Comparison of ENCODE assay signal across 8 cellular contexts in the genomic region with DNA sequence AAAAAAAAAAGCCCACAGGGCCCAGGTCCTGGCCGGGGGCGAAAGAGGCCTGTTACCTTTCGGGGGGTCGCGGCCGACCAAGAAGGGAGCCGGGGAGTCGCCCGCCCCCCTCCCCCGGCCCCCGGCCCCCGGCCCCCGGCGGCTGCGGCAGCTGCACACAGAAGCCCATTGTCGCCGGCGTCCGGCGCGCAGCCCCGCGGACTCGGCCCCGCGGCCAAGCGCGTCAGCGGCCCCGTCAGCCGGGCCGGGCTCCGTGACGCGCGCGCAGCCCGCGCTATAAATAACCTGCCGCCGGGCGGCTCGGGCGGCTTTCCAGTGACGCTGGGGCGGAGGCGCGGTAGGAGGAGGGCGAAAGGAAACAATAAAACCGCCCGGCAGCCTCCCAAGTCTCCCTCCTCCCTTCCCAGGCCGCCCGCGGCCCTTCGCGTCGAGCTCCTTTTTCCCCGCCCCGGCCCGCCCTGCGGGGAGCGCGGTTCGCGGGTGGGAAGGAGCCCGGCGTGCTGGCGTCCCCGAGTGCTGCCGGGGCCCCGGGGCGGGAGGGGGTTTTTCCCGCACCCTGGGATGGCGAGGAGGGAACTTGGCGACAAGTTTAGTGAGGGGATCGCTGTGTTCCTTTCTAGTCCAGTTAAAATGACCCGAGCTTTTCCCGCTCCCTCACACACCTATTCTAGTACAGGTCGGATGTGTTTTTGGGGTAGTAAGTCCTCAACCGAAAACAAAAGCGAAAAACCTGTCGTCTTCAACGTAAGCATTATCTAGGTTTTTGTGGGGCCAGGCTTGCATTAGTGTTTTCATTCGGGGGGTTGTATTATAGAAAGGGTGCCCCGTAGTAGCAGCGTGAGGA. TPM values are rescaled to one million over a fixed set of nuclear protein-coding genes. Genes with fewer than 3 reads are reported as not detected.
DNase-seq lines count a peak whose midpoint lies in the region; ATAC-seq and TF ChIP-seq lines count a peak whose summit lies in the region.

No MANE protein-coding gene starts in this region.

- no peaks in the 10 kb centered on the region for H3K9me3 Mint-ChIP-seq in stimulated activated naive CD8-positive, alpha-beta T cell treated with anti-CD3 and anti-CD28 coated beads, Interleukin-15, Interleukin-2, amounts not matched to agents 100 ng/mL and 50 ng/mL, for 24 hours

- peaks cover 18% of the 10 kb centered on the region for H3F3A ChIP-seq in DOHH2 (ENCODE audit: control insufficient read depth, insufficient read depth)
- H3F3A ChIP-seq in neural cell (ENCODE audit: insufficient read depth, low read length, poor library complexity, severe bottlenecking), result peaks cover 8% of the 10 kb centered on the region

- H4K20me1 ChIP-seq in DOHH2 (ENCODE audit: control insufficient read depth, insufficient read depth, low read depth, low read length) (no peaks in the 10 kb centered on the region), neural cell (ENCODE audit: insufficient read depth) (no peaks in the 10 kb centered on the region)

- no peaks in the 10 kb centered on the region for H3K79me2 ChIP-seq in DOHH2 (ENCODE audit: control insufficient read depth, low read length)
- H3K79me2 ChIP-seq in neural cell (replicated peaks; ENCODE audit: insufficient read depth, low read length), result no peaks in the 10 kb centered on the region

- H2AFZ ChIP-seq in neural cell (ENCODE audit: low read depth, low read length), result peak overlapping the region; percentile 49

- H3K4me2 ChIP-seq in DOHH2 (ENCODE audit: low read length) (peak overlapping the region; percentile 87), neural cell (ENCODE audit: low read length) (peak overlapping the region; percentile 82)

- no peaks in the 10 kb centered on the region for H3K9me2 ChIP-seq in DOHH2 (replicated peaks; ENCODE audit: control insufficient read depth, low read length)
- no peaks in the 10 kb centered on the region for H3K9me2 ChIP-seq in neural cell (ENCODE audit: insufficient read depth, low read length)

- H3K4me3 ChIP-seq in DOHH2 (ENCODE audit: low read length) (peak overlapping the region; percentile 95), neural cell (ENCODE audit: low read length) (peak overlapping the region; percentile 75)

- peak overlapping the region; percentile 66 for H3K9ac ChIP-seq in neural cell (ENCODE audit: low read length)

- in situ Hi-C loops in KBM-7 (cut with MboI; ENCODE audit: low pct_unique_long_range_greater_than_20kb, low sequenced_read_pairs), result loop anchor here (25.0 kb wide), 1 partner anchor 245 kb away; no protein-coding TSS in a partner anchor

- peak overlapping the region; percentile 95 for H3K27ac Mint-ChIP-seq in stimulated activated naive CD8-positive, alpha-beta T cell treated with anti-CD3 and anti-CD28 coated beads, Interleukin-15, Interleukin-2, amounts not matched to agents 100 ng/mL and 50 ng/mL, for 24 hours

- peak; percentile 93 for DNase-seq in KBM-7
- DNase-seq in RPMI8226, result peak; percentile 95
- DNase-seq in activated effector memory CD4-positive, alpha-beta T cell treated with anti-CD3 and anti-CD28 coated beads, Interleukin-2, amount 50 U/mL, for 16 hours, result peak; percentile 95
- DNase-seq in fibroblast of the conjunctiva (ENCODE audit: low read depth), result peak; percentile 84

- H3K36me3 ChIP-seq in DOHH2 (ENCODE audit: control insufficient read depth, low read length), result no peaks in the 10 kb centered on the region
- no peaks in the 10 kb centered on the region for H3K36me3 ChIP-seq in neural cell (ENCODE audit: insufficient read depth, low read length)

- ATAC-seq in GM21786 (IDR thresholded peaks at IDR 0.05; ENCODE audit: unreplicated experiment), result peak; percentile 41

- H3K4me3 Mint-ChIP-seq in stimulated activated naive CD8-positive, alpha-beta T cell treated with anti-CD3 and anti-CD28 coated beads, Interleukin-15, Interleukin-2, amounts not matched to agents 100 ng/mL and 50 ng/mL, for 24 hours, result peak overlapping the region; percentile 86

- H3K27me3 ChIP-seq in DOHH2 (ENCODE audit: control insufficient read depth, low read length), result peaks cover 42% of the 10 kb centered on the region
- H3K27me3 ChIP-seq in neural cell (ENCODE audit: insufficient read depth, low read depth, low read length), result peaks cover 29% of the 10 kb centered on the region

- H3K9me3 ChIP-seq in DOHH2 (ENCODE audit: control insufficient read depth, insufficient read depth, low read length) (no peaks in the 10 kb centered on the region), neural cell (ENCODE audit: low read length) (no peaks in the 10 kb centered on the region)

- H3K27ac ChIP-seq in DOHH2 (ENCODE audit: low read depth, low read length) (peak overlapping the region; percentile 59), neural cell (ENCODE audit: low read length) (no peak overlapping the region)

- H3K36me3 Mint-ChIP-seq in stimulated activated naive CD8-positive, alpha-beta T cell treated with anti-CD3 and anti-CD28 coated beads, Interleukin-15, Interleukin-2, amounts not matched to agents 100 ng/mL and 50 ng/mL, for 24 hours (ENCODE audit: low read depth), result peaks cover 3% of the 10 kb centered on the region

- no peak for TF ChIP-seq CTCF in DOHH2 (IDR thresholded peaks at IDR 0.05; ENCODE audit: low read depth, low read length, poor library complexity, severe bottlenecking)
- no peak for TF ChIP-seq CTCF in neural cell (IDR thresholded peaks at IDR 0.05; ENCODE audit: poor library complexity, severe bottlenecking)

- TF ChIP-seq EP300 in neural cell (conservative IDR thresholded peaks at IDR 0.05; ENCODE audit: poor library complexity, severe bottlenecking), result no peak

- no peak for TF ChIP-seq RAD21 in neural cell (conservative IDR thresholded peaks at IDR 0.05)

- H3K27me3 Mint-ChIP-seq in stimulated activated naive CD8-positive, alpha-beta T cell treated with anti-CD3 and anti-CD28 coated beads, Interleukin-15, Interleukin-2, amounts not matched to agents 100 ng/mL and 50 ng/mL, for 24 hours, result no peaks in the 10 kb centered on the region

- peaks cover 60% of the 10 kb centered on the region for H3K4me1 Mint-ChIP-seq in stimulated activated naive CD8-positive, alpha-beta T cell treated with anti-CD3 and anti-CD28 coated beads, Interleukin-15, Interleukin-2, amounts not matched to agents 100 ng/mL and 50 ng/mL, for 24 hours (ENCODE audit: low read depth)

- H3K4me1 ChIP-seq in DOHH2 (ENCODE audit: control insufficient read depth, low read length), result peaks cover 23% of the 10 kb centered on the region

TF ChIP-seq in neural cell, 6 proteins besides CTCF, POLR2A, EP300 and RAD21:
- TF ChIP-seq EZH2 (IDR thresholded peaks at IDR 0.05; ENCODE audit: borderline replicate concordance, insufficient read depth, low read length, poor library complexity, severe bottlenecking) (no peak), MXI1 (conservative IDR thresholded peaks at IDR 0.05; ENCODE audit: poor library complexity, severe bottlenecking) (no peak), REST (IDR thresholded peaks at IDR 0.05; ENCODE audit: borderline replicate concordance) (no peak), SMC3 (conservative IDR thresholded peaks at IDR 0.05; ENCODE audit: poor library complexity) (no peak), POLR2AphosphoS5 (IDR thresholded peaks at IDR 0.05) (no peak), TAF1 (IDR thresholded peaks at IDR 0.05; ENCODE audit: low read depth) (no peak)

RNA-seq across cellular contexts. Expression of gene NR4A2, which starts 10.0 kb away (rescaled TPM):
- 0.48 and 1.2 TPM in 2 replicates for polyA plus RNA-seq in neural cell
- polyA minus RNA-seq in neural cell, result 0.23 TPM in 1 of 2 replicates, not detected in the other
